25 cellular contexts compared by ENCODE assay signal in genomic region chr4:3408793-3409330, GRCh38. TPM values are rescaled to one million over a fixed set of nuclear protein-coding genes. Genes with fewer than 3 reads are reported as not detected.
DNase-seq lines count a peak whose midpoint lies in the region; ATAC-seq and TF ChIP-seq lines count a peak whose summit lies in the region.
"Had no signal": no experiment of that assay in that cellular context is flagged by ENCODE, and none has a peak within 500 bp of the region (broad histone marks: within the 10 kb centered on the region; RNA-seq: fewer than 3 reads in every experiment).

No MANE protein-coding gene starts in this region.

- TF ChIP-seq CTCF in heart right ventricle (IDR thresholded peaks at IDR 0.05) = no peak
- no peak for TF ChIP-seq CTCF in WERI-Rb-1 (IDR thresholded peaks at IDR 0.05; ENCODE audit: low read depth, low read length)
- TF ChIP-seq CTCF in liver (IDR thresholded peaks at IDR 0.05; ENCODE audit: low read depth, low read length, missing input control) = no peak
- TF ChIP-seq CTCF in transverse colon (IDR thresholded peaks at IDR 0.05) = no peak

- intact Hi-C loops in cardiac septum (cut with DNase I) = no loop called here
- intact Hi-C loops in heart right ventricle (cut with DNase I) = no loop called here
- intact Hi-C loops in transverse colon (cut with DNase I; ENCODE audit: low total_unique reads) = no loop called here

- TF ChIP-seq EP300 in transverse colon (IDR thresholded peaks at IDR 0.05; ENCODE audit: low read depth) = no peak

- DNase-seq in cardiac septum (ENCODE audit: low spot score) (peak; percentile 69), heart right ventricle (no peak), WERI-Rb-1 (peak; percentile 2), transverse colon (peak; percentile 2), GDM1 (lab: John Stamatoyannopoulos, UW) (no peak)
- DNase-seq in T-helper 2 cell treated with Interferon-gamma antibody and Interleukin-4, amounts not matched to agents 5 μg/mL and 100 μg/mL, for 36 hours (ENCODE audit: low spot score) = no peak
- no peak for DNase-seq in activated CD4-positive, alpha-beta T cell treated with anti-CD3 and anti-CD28 coated beads, Interleukin-2, amount 50 U/mL, for 1 hour
- DNase-seq: ACHN; activated CD4-positive, alpha-beta memory T cell treated with anti-CD3 and anti-CD28 coated beads for 36 hours; activated gamma-delta T cell treated with Interleukin-2 at 50 U/mL for 16 hours; Calu3; esophagus squamous epithelium; HCEC 1CT; midbrain; natural killer cell; NCI-H1694 treated with DMSO at 0.1 percent for 48 hours; NCI-H82; SJCRH30; T-helper 2 cell had no signal

- peak; percentile 22 to 45 for TF ChIP-seq RAD21 in liver (IDR thresholded peaks at IDR 0.05)

- no peak for TF ChIP-seq POLR2A in transverse colon (IDR thresholded peaks at IDR 0.05)

- 92 to 95% methylated on average over 8 of the region's 8 CpGs for WGBS in heart right ventricle, 2 donors
- WGBS in liver = 67% methylated on average over 8 of the region's 8 CpGs
- WGBS in transverse colon (ENCODE audit: low coverage in 1 of 2), 2 donors = 82 to 100% methylated on average over 1 to 8 of the region's 8 CpGs

- H3K4me1 ChIP-seq in heart right ventricle = peaks cover 0 to 7% (median 0%) of the 10 kb centered on the region in 9 donors
- H3K4me1 ChIP-seq in liver (ENCODE audit: control insufficient read depth in 4 of 4, insufficient read depth in 4 of 4, low read length in 3 of 4) = peaks cover 18 to 47% (median 39%) of the 10 kb centered on the region in 4 donors
- no peaks in the 10 kb centered on the region for H3K4me1 ChIP-seq in transverse colon
- H3K4me1 ChIP-seq: SJCRH30 had no signal

- H3K27me3 Mint-ChIP-seq in T-helper 2 cell treated with Interferon-gamma antibody and Interleukin-4, amounts not matched to agents 5 μg/mL and 100 μg/mL, for 36 hours (ENCODE audit: low read depth) = no peaks in the 10 kb centered on the region
- H3K27me3 Mint-ChIP-seq: activated CD4-positive, alpha-beta memory T cell treated with anti-CD3 and anti-CD28 coated beads for 36 hours had no signal

- no peaks in the 10 kb centered on the region for H3K4me1 Mint-ChIP-seq in T-helper 2 cell treated with Interferon-gamma antibody and Interleukin-4, amounts not matched to agents 5 μg/mL and 100 μg/mL, for 36 hours (ENCODE audit: low read depth)
- H3K4me1 Mint-ChIP-seq: natural killer cell had no signal

- H3K36me3 ChIP-seq in heart right ventricle (no peaks in the 10 kb centered on the region), WERI-Rb-1 (peaks cover 3% of the 10 kb centered on the region), liver (ENCODE audit: control insufficient read depth in 4 of 4, insufficient read depth in 3 of 4, low read depth in 1 of 4, low read length in 3 of 4) (no peaks in the 10 kb centered on the region), transverse colon (no peaks in the 10 kb centered on the region)
- H3K36me3 ChIP-seq: gastrocnemius medialis, SJCRH30, vagina had no signal

- H3K27ac ChIP-seq in heart right ventricle (peak overlapping the region in 1 of 10 donors; percentile 25), WERI-Rb-1 (no peak overlapping the region), liver (ENCODE audit: low read depth in 1 of 2, low read length in 2 of 2) (peak overlapping the region; percentile 95), transverse colon (no peak overlapping the region)
- H3K27ac ChIP-seq: coronary artery, esophagus squamous epithelium, gastrocnemius medialis, KMS-11, SJCRH30, vagina had no signal

- no peaks in the 10 kb centered on the region for H3K9me3 Mint-ChIP-seq in T-helper 2 cell treated with Interferon-gamma antibody and Interleukin-4, amounts not matched to agents 5 μg/mL and 100 μg/mL, for 36 hours
- H3K9me3 Mint-ChIP-seq: natural killer cell had no signal

- H3K9ac ChIP-seq in liver (ENCODE audit: low read depth in 1 of 2, low read length in 2 of 2) = peak overlapping the region; percentile 70 to 86
- H3K9ac ChIP-seq: KMS-11 had no signal

- ATAC-seq in heart right ventricle = no peak
- ATAC-seq: gastrocnemius medialis, natural killer cell had no signal

- in situ Hi-C loops in transverse colon (cut with MboI; ENCODE audit: low pct_ligation_motif_present in 1 of 4, low pct_unique_long_range_greater_than_20kb in 1 of 4, low sequenced_read_pairs in 3 of 4) = no loop called here

- no peak overlapping the region for H3K27ac Mint-ChIP-seq in T-helper 2 cell treated with Interferon-gamma antibody and Interleukin-4, amounts not matched to agents 5 μg/mL and 100 μg/mL, for 36 hours
- H3K27ac Mint-ChIP-seq: activated CD4-positive, alpha-beta memory T cell treated with anti-CD3 and anti-CD28 coated beads for 36 hours; natural killer cell had no signal

- H3K4me3 ChIP-seq in heart right ventricle (no peak overlapping the region), WERI-Rb-1 (ENCODE audit: low read depth, low read length) (no peak overlapping the region), liver (ENCODE audit: low read depth in 1 of 3, low read length in 3 of 3) (peak overlapping the region in 2 of 3 donors; percentile 30 to 42), transverse colon (no peak overlapping the region)
- H3K4me3 ChIP-seq: coronary artery, esophagus squamous epithelium, gastrocnemius medialis, SJCRH30, vagina had no signal

- H3K4me3 Mint-ChIP-seq in T-helper 2 cell treated with Interferon-gamma antibody and Interleukin-4, amounts not matched to agents 5 μg/mL and 100 μg/mL, for 36 hours = no peak overlapping the region
- H3K4me3 Mint-ChIP-seq: activated CD4-positive, alpha-beta memory T cell treated with anti-CD3 and anti-CD28 coated beads for 36 hours; natural killer cell had no signal

- no peaks in the 10 kb centered on the region for H3K36me3 Mint-ChIP-seq in T-helper 2 cell treated with Interferon-gamma antibody and Interleukin-4, amounts not matched to agents 5 μg/mL and 100 μg/mL, for 36 hours (ENCODE audit: low read depth)
- H3K36me3 Mint-ChIP-seq: activated CD4-positive, alpha-beta memory T cell treated with anti-CD3 and anti-CD28 coated beads for 36 hours; natural killer cell had no signal

- H3K9me3 ChIP-seq in heart right ventricle = peaks cover 0 to 9% (median 0%) of the 10 kb centered on the region in 11 donors
- H3K9me3 ChIP-seq in WERI-Rb-1 (ENCODE audit: severe bottlenecking) = peaks cover 8% of the 10 kb centered on the region
- H3K9me3 ChIP-seq in liver (ENCODE audit: control insufficient read depth in 4 of 4, low read length in 3 of 4) = no peaks in the 10 kb centered on the region
- no peaks in the 10 kb centered on the region for H3K9me3 ChIP-seq in transverse colon
- H3K9me3 ChIP-seq: esophagus squamous epithelium, gastrocnemius medialis, SJCRH30, vagina had no signal

- H3K27me3 ChIP-seq in heart right ventricle (no peaks in the 10 kb centered on the region), WERI-Rb-1 (ENCODE audit: insufficient read depth, low read depth, severe bottlenecking) (no peaks in the 10 kb centered on the region), liver (ENCODE audit: control insufficient read depth in 4 of 4, insufficient read depth in 4 of 4, low read length in 3 of 4) (no peaks in the 10 kb centered on the region), transverse colon (no peaks in the 10 kb centered on the region)
- H3K27me3 ChIP-seq: esophagus squamous epithelium, gastrocnemius medialis, SJCRH30, vagina had no signal

TF ChIP-seq in liver, 16 proteins besides CTCF, POLR2A, EP300 and RAD21 (continues in another document):
- TF ChIP-seq HNF4G (IDR thresholded peaks at IDR 0.05) = no peak
- no peak for TF ChIP-seq SP1 (IDR thresholded peaks at IDR 0.05)
- TF ChIP-seq EGR1 (IDR thresholded peaks at IDR 0.05; ENCODE audit: low read depth in 2 of 2) = no peak
- TF ChIP-seq RXRA (IDR thresholded peaks at IDR 0.05) = no peak
- TF ChIP-seq ATF3 (IDR thresholded peaks at IDR 0.05) = no peak
- no peak for TF ChIP-seq REST (IDR thresholded peaks at IDR 0.05)
- no peak for TF ChIP-seq FOXA2 (IDR thresholded peaks at IDR 0.05)
- no peak for TF ChIP-seq YY1 (IDR thresholded peaks at IDR 0.05)
- no peak for TF ChIP-seq NR2F2 (IDR thresholded peaks at IDR 0.05)

RNA-seq across cellular contexts. Expression of gene HGFAC, which starts 32.9 kb away (rescaled TPM):
- total RNA-seq in cardiac septum (0.38 TPM), heart right ventricle (under 1 TPM in 6 of 10 donors, not detected in 4; 0.15 to 0.59 (median 0.36) TPM), liver (10 to 100 TPM; 23.3 to 65.0 TPM), transverse colon (not detected)
- polyA plus RNA-seq in heart right ventricle (1 to 10 TPM; 1.0 to 1.1 TPM), liver (100 to 1,000 TPM; 100 to 133 TPM)
- total RNA-seq: activated CD4-positive, alpha-beta memory T cell treated with anti-CD3 and anti-CD28 coated beads for 36 hours; Calu3; kidney epithelial cell; vagina had no signal

RNA-seq across cellular contexts. Expression of gene DOK7, which starts 54.2 kb away (rescaled TPM):
- total RNA-seq in cardiac septum = 62.7 TPM
- 10 to 100 TPM; 30.3 to 60.0 (median 37.2) TPM for total RNA-seq in heart right ventricle
- 10 to 100 TPM; 61.5 to 89.7 TPM for polyA plus RNA-seq in heart right ventricle
- total RNA-seq in liver = under 1 TPM; 0.23 to 0.84 TPM
- under 1 TPM; 0.13 to 0.69 TPM for polyA plus RNA-seq in liver
- under 1 TPM in 2 of 4 donors, not detected in 2; 0.27 to 0.95 TPM for total RNA-seq in transverse colon
- total RNA-seq: activated CD4-positive, alpha-beta memory T cell treated with anti-CD3 and anti-CD28 coated beads for 36 hours had no signal

Comparison
In these comparisons a context has a peak if more than half of its experiments do, and no peak if none do; other contexts are left out.
1. DNase-seq: peak in cardiac septum (single experiment), WERI-Rb-1 (single experiment) and transverse colon (single experiment); none in heart right ventricle (0 of 2), GDM1 (single experiment), T-helper 2 cell treated with Interferon-gamma antibody and Interleukin-4, amounts not matched to agents 5 μg/mL and 100 μg/mL, for 36 hours (single experiment) and activated CD4-positive, alpha-beta T cell treated with anti-CD3 and anti-CD28 coated beads, Interleukin-2, amount 50 U/mL, for 1 hour (single experiment).
2. H3K27ac ChIP-seq: peak in liver (2 of 2); none in WERI-Rb-1 (single experiment) and transverse colon (0 of 4).
3. H3K4me3 ChIP-seq: peak in liver (2 of 3); none in heart right ventricle (0 of 10), WERI-Rb-1 (single experiment) and transverse colon (0 of 4).
4. RNA of gene HGFAC, which starts 32.9 kb away (total RNA-seq): 23.3 to 65.0 TPM in liver; 0.38 TPM in cardiac septum (single experiment), 0.15 to 0.59 TPM in heart right ventricle and not detected in transverse colon; every median in the first group is over 10 times any median in the second.
5. RNA of gene DOK7, which starts 54.2 kb away (total RNA-seq): 62.7 TPM in cardiac septum (single experiment) and 30.3 to 60.0 TPM in heart right ventricle; 0.23 to 0.84 TPM in liver and 0.27 to 0.95 TPM in transverse colon; every median in the first group is over 10 times any median in the second.